26 cellular contexts compared by ENCODE assay signal in genomic region chr3:32046102-32046501, GRCh38.
DNase-seq lines count a peak whose midpoint lies in the region; ATAC-seq, FAIRE-seq and TF ChIP-seq lines count a peak whose summit lies in the region.
"Had no signal": no experiment of that assay in that cellular context is flagged by ENCODE, and none has a peak within 500 bp of the region (broad histone marks: within the 10 kb centered on the region; RNA-seq: fewer than 3 reads in every experiment).

No MANE protein-coding gene starts in this region.

- H3K27ac ChIP-seq in HepG2 (ENCODE audit: extremely low read length, insufficient read depth, low read length) = no peak overlapping the region
- no peak overlapping the region for H3K27ac ChIP-seq in right lobe of liver
- H3K27ac ChIP-seq in esophagus (ENCODE audit: low read depth in 2 of 2, low read length in 1 of 2) = peak overlapping the region; percentile 81 to 85
- peak overlapping the region; percentile 85 for H3K27ac ChIP-seq in psoas muscle
- no peak overlapping the region for H3K27ac ChIP-seq in H9 (ENCODE audit: insufficient read length, low read depth, low read length)
- H3K27ac ChIP-seq: brain microvascular endothelial cell, SJSA1 had no signal

- H4K91ac ChIP-seq in H9 (ENCODE audit: insufficient read length, low read depth, low read length) = no peak overlapping the region

- H3K9me3 ChIP-seq in HepG2 (ENCODE audit: low read length) (peaks cover 19% of the 10 kb centered on the region), right lobe of liver (peaks cover 0 to 3% (median 0%) of the 10 kb centered on the region in 4 donors), esophagus (ENCODE audit: control insufficient read depth in 2 of 2, insufficient read depth in 1 of 2, low read depth in 1 of 2, low read length in 1 of 2) (no peaks in the 10 kb centered on the region), psoas muscle (peaks cover 5% of the 10 kb centered on the region), H9 (ENCODE audit: control insufficient read depth, low read depth, low read length) (peaks cover 8% of the 10 kb centered on the region)
- H3K9me3 ChIP-seq: BE2C, SJSA1 had no signal

- H3K18ac ChIP-seq in H9 (ENCODE audit: insufficient read length, low read depth, low read length) = no peak overlapping the region

- H3K79me2 ChIP-seq in HepG2 (ENCODE audit: insufficient read depth, low read length) (no peaks in the 10 kb centered on the region), H9 (ENCODE audit: insufficient read depth, low read length) (no peaks in the 10 kb centered on the region)

- no peak overlapping the region for H2BK12ac ChIP-seq in H9 (ENCODE audit: insufficient read length, low read depth, low read length)

- H2BK20ac ChIP-seq in H9 (ENCODE audit: low read depth, low read length, poor library complexity, severe bottlenecking) = no peak overlapping the region

- no peak overlapping the region for H3K9ac ChIP-seq in HepG2 (ENCODE audit: insufficient read depth, low read depth, low read length)
- H3K9ac ChIP-seq in H9 (ENCODE audit: extremely low read depth, insufficient read length, low read length) = no peak overlapping the region

- ATAC-seq in HepG2 (no peak), right lobe of liver (no peak), psoas muscle (peak in 1 of 4 donors; percentile 1)
- ATAC-seq: naive thymus-derived CD8-positive, alpha-beta T cell; stimulated activated memory B cell treated with anti-CD40 and anti-IgM and Interleukin-4, amounts not matched to agents 10 μg/mL and 1 μg/mL and 100 μg/mL, for 72 hours had no signal

- H3K4me1 ChIP-seq in HepG2 (ENCODE audit: insufficient read depth, low read length) (peaks cover 20% of the 10 kb centered on the region), right lobe of liver (peaks cover 0 to 13% (median 4%) of the 10 kb centered on the region in 4 donors), esophagus (ENCODE audit: control insufficient read depth in 2 of 2, insufficient read depth in 2 of 2, low read length in 1 of 2) (peaks cover 0 to 2% of the 10 kb centered on the region in 2 donors), psoas muscle (peaks cover 18% of the 10 kb centered on the region), H9 (ENCODE audit: insufficient read depth, low read length) (no peaks in the 10 kb centered on the region; the same call in 1 of the 2 replicates)
- H3K4me1 ChIP-seq: BE2C, SJSA1 had no signal

- no peak overlapping the region for H4K8ac ChIP-seq in H9 (replicated peaks; ENCODE audit: insufficient read length, low read depth, low read length)

- H3K36me3 Mint-ChIP-seq in H9 (ENCODE audit: insufficient read depth in 1 of 3, low read depth in 3 of 3) = peaks cover 11 to 19% (median 18%) of the 10 kb centered on the region in 3 experiments

- H3K4me2 ChIP-seq in HepG2 (ENCODE audit: low read depth, low read length) = 0 out of 2 replicates have a peak overlapping the region, but pooled peaks have one; percentile 61
- no peak overlapping the region for H3K4me2 ChIP-seq in H9 (ENCODE audit: insufficient read depth, insufficient read length, low read length)

- H4K20me1 ChIP-seq in HepG2 (ENCODE audit: insufficient read depth, low read length) (no peaks in the 10 kb centered on the region; the same call in 1 of the 2 replicates), H9 (ENCODE audit: control insufficient read depth, insufficient read depth, insufficient read length) (no peaks in the 10 kb centered on the region)

- H3K36me3 ChIP-seq in HepG2 (replicated peaks in 1 of 2; ENCODE audit: control insufficient read depth in 1 of 2, insufficient read depth in 2 of 2, low read length in 2 of 2) (no peaks in the 10 kb centered on the region), right lobe of liver (no peaks in the 10 kb centered on the region), esophagus (ENCODE audit: control insufficient read depth in 2 of 2, insufficient read depth in 2 of 2, low read length in 1 of 2) (no peaks in the 10 kb centered on the region), psoas muscle (ENCODE audit: insufficient read depth in 1 of 2, low read depth in 1 of 2) (no peaks in the 10 kb centered on the region)
- H3K36me3 ChIP-seq: adrenal gland, BE2C, brain microvascular endothelial cell, SJSA1 had no signal

- H3K56ac ChIP-seq in H9 (ENCODE audit: insufficient read length, low read depth, low read length) = no peak overlapping the region

- H3K4me3 Mint-ChIP-seq in H9 = no peak overlapping the region
- H3K4me3 Mint-ChIP-seq: activated naive CD4-positive, alpha-beta T cell treated with anti-CD3 and anti-CD28 coated beads for 36 hours; IgD-negative memory B cell; immature natural killer cell; naive thymus-derived CD8-positive, alpha-beta T cell; stimulated activated memory B cell treated with anti-CD40 and anti-IgM and Interleukin-4, amounts not matched to agents 10 μg/mL and 1 μg/mL and 100 μg/mL, for 72 hours had no signal

- no peak overlapping the region for H4K5ac ChIP-seq in H9 (ENCODE audit: insufficient read length, low read depth, low read length)

- TF ChIP-seq CTCF in HepG2 (CRISPR knock-in tag; IDR thresholded peaks at IDR 0.05) (no peak), right lobe of liver (IDR thresholded peaks at IDR 0.05) (no peak), psoas muscle (IDR thresholded peaks at IDR 0.05) (no peak), H9 (conservative IDR thresholded peaks at IDR 0.05) (no peak)

- no peak overlapping the region for H3K27ac Mint-ChIP-seq in H9
- H3K27ac Mint-ChIP-seq: activated naive CD4-positive, alpha-beta T cell treated with anti-CD3 and anti-CD28 coated beads for 36 hours; IgD-negative memory B cell; immature natural killer cell; naive thymus-derived CD8-positive, alpha-beta T cell had no signal

- H2BK15ac ChIP-seq in H9 (ENCODE audit: low read depth, low read length) = no peak overlapping the region

- H3K27me3 Mint-ChIP-seq in H9 (ENCODE audit: low read depth) = peaks cover 1% of the 10 kb centered on the region
- H3K27me3 Mint-ChIP-seq: IgD-negative memory B cell; naive thymus-derived CD8-positive, alpha-beta T cell; stimulated activated memory B cell treated with anti-CD40 and anti-IgM and Interleukin-4, amounts not matched to agents 10 μg/mL and 1 μg/mL and 100 μg/mL, for 72 hours had no signal

- H2BK5ac ChIP-seq in H9 (ENCODE audit: insufficient read length, low read length) = no peak overlapping the region

- no peak overlapping the region for H3K4ac ChIP-seq in H9 (ENCODE audit: low read depth, low read length)

- no peak overlapping the region for H2AK5ac ChIP-seq in H9 (ENCODE audit: insufficient read length, low read length)

- H2BK120ac ChIP-seq in H9 (ENCODE audit: low read depth, low read length, poor library complexity, severe bottlenecking) = no peak overlapping the region

- H2AFZ ChIP-seq in HepG2 (ENCODE audit: low read length) = no peak overlapping the region
- no peak overlapping the region for H2AFZ ChIP-seq in H9 (ENCODE audit: low read length)

- no peak overlapping the region for H3K23ac ChIP-seq in H9 (ENCODE audit: insufficient read length, low read depth, low read length)

- peaks cover 20 to 21% of the 10 kb centered on the region in 2 experiments for H3K9me3 Mint-ChIP-seq in H9

- peaks cover 10 to 11% of the 10 kb centered on the region in 2 experiments for H3K4me1 Mint-ChIP-seq in H9
- H3K4me1 Mint-ChIP-seq: IgD-negative memory B cell; immature natural killer cell; naive thymus-derived CD8-positive, alpha-beta T cell; stimulated activated memory B cell treated with anti-CD40 and anti-IgM and Interleukin-4, amounts not matched to agents 10 μg/mL and 1 μg/mL and 100 μg/mL, for 72 hours had no signal

- no TSS peak for BruUV-seq in HepG2 (replicated peaks; lab: Mats Ljungman, UMichigan)

- TF ChIP-seq POLR2A in HepG2 (IDR thresholded peaks at IDR 0.05; ENCODE audit: insufficient read depth in 1 of 2, low read depth in 2 of 2, low read length in 2 of 2) (no peak), right lobe of liver (IDR thresholded peaks at IDR 0.05) (no peak)

- no peak for DNase-seq in HepG2 (ENCODE audit: low spot score)
- DNase-seq in right lobe of liver = no peak
- no peak for DNase-seq in psoas muscle
- no peak for DNase-seq in NCI-H1417 (lab: John Stamatoyannopoulos, UW)
- no peak for DNase-seq in activated CD4-positive, alpha-beta T cell treated with anti-CD3 and anti-CD28 coated beads, Interleukin-2, amount 50 U/mL, for 1 hour
- DNase-seq in H9 = no peak
- no peak for DNase-seq in NAMALWA (ENCODE audit: low spot score)
- DNase-seq: ACHN; activated CD4-positive, alpha-beta T cell treated with anti-CD3 and anti-CD28 coated beads, Interleukin-2, amount 50 U/mL, for 4 hours; activated CD4-positive, CD25-positive, alpha-beta regulatory T cell; activated naive CD4-positive, alpha-beta T cell treated with anti-CD3 and anti-CD28 coated beads for 36 hours; BE2C; brain microvascular endothelial cell; effector CD4-positive, alpha-beta T cell; foreskin melanocyte; immature natural killer cell; naive thymus-derived CD8-positive, alpha-beta T cell; NCI-H526 treated with DMSO at 0.1 percent for 48 hours; stimulated activated CD4-positive, alpha-beta T cell treated with anti-CD3 and anti-CD28 coated beads, Interleukin-4, amount 100 ng/mL, for 4 hours had no signal

- CTCF ChIA-PET in HepG2 (lab: Yijun Ruan, JAX; ENCODE audit: low intra/inter-chr PET ratio, low total read pairs) = no interaction called here

- no peak overlapping the region for H3K14ac ChIP-seq in H9 (ENCODE audit: insufficient read depth, low read length)

- TF ChIP-seq RAD21 in HepG2 (CRISPR knock-in tag; IDR thresholded peaks at IDR 0.05) = no peak

- TF ChIP-seq EP300 in HepG2 (IDR thresholded peaks at IDR 0.05; ENCODE audit: low read depth in 2 of 2, low read length in 2 of 2) (no peak), HepG2 (CRISPR knock-in tag; IDR thresholded peaks at IDR 0.05; ENCODE audit: borderline replicate concordance) (no peak)

- in situ Hi-C loops in HepG2 (cut with HindIII; ENCODE audit: extremely low pct_ligation_motif_present, low pct_unique_long_range_greater_than_20kb) = no loop called here

- intact Hi-C loops in HepG2 (cut with micrococcal nuclease; ENCODE audit: unreplicated experiment) = no loop called here
- intact Hi-C loops in right lobe of liver (cut with DNase I) = no loop called here
- intact Hi-C loops in psoas muscle (cut with DNase I) = no loop called here

- H3K79me1 ChIP-seq in H9 (ENCODE audit: insufficient read depth, low read depth, low read length, poor library complexity, severe bottlenecking) = no peaks in the 10 kb centered on the region

- 90% methylated on average over 1 of the region's 1 CpG for WGBS in HepG2 (ENCODE audit: low lambda C conversion rate)
- 89% methylated on average over 1 of the region's 1 CpG for WGBS in right lobe of liver (ENCODE audit: insufficient coverage, low coverage, low lambda C conversion rate, missing lambda C conversion rate)
- 97 to 98% methylated on average over 1 of the region's 1 CpG for WGBS in esophagus, 2 donors
- WGBS in psoas muscle, 3 donors = 93 to 100% (median 96%) methylated on average over 1 of the region's 1 CpG
- WGBS in H9 (ENCODE audit: extremely low coverage, insufficient read length, low lambda C conversion rate) = no CpG with 5 or more reads among the region's 1 CpG

- H3K27me3 ChIP-seq in HepG2 (ENCODE audit: control insufficient read depth in 1 of 2, insufficient read depth in 2 of 2, low read length in 2 of 2) (peaks cover 1 to 48% of the 10 kb centered on the region in 2 experiments; a peak in 3 of 5 replicates), right lobe of liver (peaks cover 7 to 33% of the 10 kb centered on the region in 2 donors), esophagus (ENCODE audit: control insufficient read depth in 1 of 2, insufficient read depth in 2 of 2, low read length in 2 of 2) (no peaks in the 10 kb centered on the region), psoas muscle (ENCODE audit: insufficient read depth in 3 of 3, low read length in 2 of 3) (no peaks in the 10 kb centered on the region), H9 (ENCODE audit: insufficient read depth, low read length) (no peaks in the 10 kb centered on the region)
- H3K27me3 ChIP-seq: adrenal gland, BE2C, brain microvascular endothelial cell, SJSA1 had no signal

- no peak overlapping the region for H3T11ph ChIP-seq in H9 (ENCODE audit: low read length)

- H3K23me2 ChIP-seq in H9 (ENCODE audit: insufficient read length, low read depth, low read length, poor library complexity, severe bottlenecking) = no peaks in the 10 kb centered on the region

- H3K4me3 ChIP-seq in HepG2 (replicated peaks in 1 of 3; ENCODE audit: insufficient read depth in 1 of 3, low read depth in 2 of 3, low read length in 3 of 3) (no peak overlapping the region), right lobe of liver (no peak overlapping the region), esophagus (ENCODE audit: low read depth in 1 of 2, low read length in 2 of 2) (no peak overlapping the region), psoas muscle (no peak overlapping the region)
- H3K4me3 ChIP-seq: SJSA1 had no signal

- no peak for FAIRE-seq in HepG2 (lab: Jason Lieb, UNC)
- FAIRE-seq: GM12891, H1 had no signal

- POLR2A ChIA-PET in HepG2 (lab: Yijun Ruan, JAX) = interaction anchor here (0.7 kb wide), 1 partner anchor 47 kb away, joined by 3 read pairs; no protein-coding TSS in a partner anchor

Comparison
In these comparisons a context has a peak if more than half of its experiments do, and no peak if none do; other contexts are left out.
1. H3K27ac ChIP-seq: peak in esophagus (2 of 2) and psoas muscle (single experiment); none in HepG2 (single experiment), right lobe of liver (0 of 3) and H9 (single experiment).